17 cellular contexts compared by ENCODE assay signal in the genomic region with DNA sequence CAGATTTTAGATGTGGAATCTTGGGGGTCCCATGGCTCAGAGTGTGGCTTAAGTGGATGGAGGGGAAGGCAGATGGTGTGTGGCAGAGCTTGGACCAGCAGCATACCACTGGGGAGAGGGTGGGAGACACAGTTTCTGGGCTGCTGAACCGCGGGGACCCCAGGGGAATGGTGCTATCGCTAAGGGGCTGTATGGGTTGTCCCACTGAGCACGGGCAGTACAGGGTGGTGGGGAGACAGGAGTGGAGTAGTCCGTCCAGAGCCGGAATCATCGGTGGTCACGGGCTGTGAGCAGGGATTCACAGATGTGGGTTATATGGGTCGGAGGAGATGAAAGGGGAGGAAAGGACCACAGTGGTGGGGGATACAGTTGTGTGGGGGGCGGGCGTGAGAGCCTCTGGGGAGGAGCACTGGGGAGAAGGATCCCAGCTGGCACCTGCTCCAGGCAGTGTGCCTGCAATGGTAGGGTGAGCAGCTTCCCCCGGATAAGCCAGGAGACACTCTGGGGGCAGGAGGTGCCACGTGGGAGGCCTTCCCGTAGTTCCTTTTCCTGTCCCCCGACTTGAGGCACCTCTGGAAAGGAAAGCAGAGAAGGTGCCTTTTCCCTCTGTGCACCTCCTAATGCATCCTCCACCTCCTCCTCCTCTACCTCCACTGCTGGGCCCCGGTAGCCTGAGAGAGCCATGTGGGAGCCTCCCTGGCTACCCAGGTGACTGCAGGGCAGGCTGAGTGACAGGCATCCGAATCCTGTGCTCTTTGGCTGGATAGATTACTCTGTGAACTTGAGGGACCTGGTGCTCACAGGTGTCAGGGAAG. TPM values are rescaled to one million over a fixed set of nuclear protein-coding genes. Genes with fewer than 3 reads are reported as not detected.
"Had no signal": no experiment of that assay in that cellular context is flagged by ENCODE, and none has a peak within 500 bp of the region (broad histone marks: within the 10 kb centered on the region; RNA-seq: fewer than 3 reads in every experiment).

No MANE protein-coding gene starts in this region.

- H3K9me3 ChIP-seq: esophagus muscularis mucosa had no signal

- H3K36me3 Mint-ChIP-seq: activated CD8-positive, alpha-beta memory T cell treated with anti-CD3 and anti-CD28 coated beads, Interleukin-2, amount 10 ng/mL, durations not matched to agents 7 days and 5 days; activated naive CD4-positive, alpha-beta T cell treated with anti-CD3 and anti-CD28 coated beads, Interleukin-2, amount 50 U/mL, for 72 hours; natural killer cell had no signal

- ATAC-seq: activated CD8-positive, alpha-beta memory T cell treated with anti-CD3 and anti-CD28 coated beads, Interleukin-2, amount 10 ng/mL, durations not matched to agents 7 days and 5 days; activated naive CD4-positive, alpha-beta T cell treated with anti-CD3 and anti-CD28 coated beads, Interleukin-2, amount 50 U/mL, for 72 hours; left lobe of liver; natural killer cell had no signal

- H3K27ac ChIP-seq: parathyroid adenoma had no signal

- FAIRE-seq: endometrium had no signal

- H3K4me3 Mint-ChIP-seq: activated CD8-positive, alpha-beta memory T cell treated with anti-CD3 and anti-CD28 coated beads, Interleukin-2, amount 10 ng/mL, durations not matched to agents 7 days and 5 days; activated T-cell treated with anti-CD3 and anti-CD28 coated beads, Interleukin-2, amount 50 U/mL, for 24 hours; natural killer cell had no signal

- H3K27ac Mint-ChIP-seq: activated CD8-positive, alpha-beta memory T cell treated with anti-CD3 and anti-CD28 coated beads, Interleukin-2, amount 10 ng/mL, durations not matched to agents 7 days and 5 days; activated T-cell treated with anti-CD3 and anti-CD28 coated beads, Interleukin-2, amount 50 U/mL, for 24 hours; natural killer cell had no signal

- H3K4me1 Mint-ChIP-seq: activated CD8-positive, alpha-beta memory T cell treated with anti-CD3 and anti-CD28 coated beads, Interleukin-2, amount 10 ng/mL, durations not matched to agents 7 days and 5 days had no signal

- H3K27me3 ChIP-seq: esophagus muscularis mucosa had no signal

- H3K4me3 ChIP-seq: esophagus muscularis mucosa had no signal

- DNase-seq: activated CD4-positive, alpha-beta T cell treated with anti-CD3 and anti-CD28 coated beads, Interleukin-2, amount 50 U/mL, for 4 hours; activated CD8-positive, alpha-beta memory T cell treated with anti-CD3 and anti-CD28 coated beads, Interleukin-2, amount 10 ng/mL, durations not matched to agents 7 days and 5 days; activated effector memory CD4-positive, alpha-beta T cell treated with Interleukin-2 at 50 U/mL for 16 hours; activated T-cell treated with anti-CD3 and anti-CD28 coated beads, Interleukin-2, amount 50 U/mL, for 24 hours; amniotic stem cell; cerebellar nuclear complex; glutamatergic neuron; mammary epithelial cell; natural killer cell; retina; T-helper 2 cell; trophoblast cell had no signal

- H3K4me1 ChIP-seq: parathyroid adenoma had no signal

- H3K9me3 Mint-ChIP-seq: activated naive CD4-positive, alpha-beta T cell treated with anti-CD3 and anti-CD28 coated beads, Interleukin-2, amount 50 U/mL, for 72 hours; activated T-cell treated with anti-CD3 and anti-CD28 coated beads, Interleukin-2, amount 50 U/mL, for 24 hours; natural killer cell had no signal

RNA-seq across cellular contexts. Expression of gene IGFBP5, which starts 24.9 kb away (rescaled TPM):
- total RNA-seq: natural killer cell had no signal
